In genomic region chr21:33641339-33642026, GRCh38 we compare ENCODE assay signal across 1 cellular context.
TF ChIP-seq lines count a peak whose summit lies in the region.

CRYZL1 (minus strand) TSS chr21:33641741; CDS start chr21:33631551, 10,190 bp downstream.

TF ChIP-seq in HepG2, 621 proteins besides CTCF, POLR2A, EP300 and RAD21 (continued from another document and continues in another):
- TF ChIP-seq, protein P1, sequence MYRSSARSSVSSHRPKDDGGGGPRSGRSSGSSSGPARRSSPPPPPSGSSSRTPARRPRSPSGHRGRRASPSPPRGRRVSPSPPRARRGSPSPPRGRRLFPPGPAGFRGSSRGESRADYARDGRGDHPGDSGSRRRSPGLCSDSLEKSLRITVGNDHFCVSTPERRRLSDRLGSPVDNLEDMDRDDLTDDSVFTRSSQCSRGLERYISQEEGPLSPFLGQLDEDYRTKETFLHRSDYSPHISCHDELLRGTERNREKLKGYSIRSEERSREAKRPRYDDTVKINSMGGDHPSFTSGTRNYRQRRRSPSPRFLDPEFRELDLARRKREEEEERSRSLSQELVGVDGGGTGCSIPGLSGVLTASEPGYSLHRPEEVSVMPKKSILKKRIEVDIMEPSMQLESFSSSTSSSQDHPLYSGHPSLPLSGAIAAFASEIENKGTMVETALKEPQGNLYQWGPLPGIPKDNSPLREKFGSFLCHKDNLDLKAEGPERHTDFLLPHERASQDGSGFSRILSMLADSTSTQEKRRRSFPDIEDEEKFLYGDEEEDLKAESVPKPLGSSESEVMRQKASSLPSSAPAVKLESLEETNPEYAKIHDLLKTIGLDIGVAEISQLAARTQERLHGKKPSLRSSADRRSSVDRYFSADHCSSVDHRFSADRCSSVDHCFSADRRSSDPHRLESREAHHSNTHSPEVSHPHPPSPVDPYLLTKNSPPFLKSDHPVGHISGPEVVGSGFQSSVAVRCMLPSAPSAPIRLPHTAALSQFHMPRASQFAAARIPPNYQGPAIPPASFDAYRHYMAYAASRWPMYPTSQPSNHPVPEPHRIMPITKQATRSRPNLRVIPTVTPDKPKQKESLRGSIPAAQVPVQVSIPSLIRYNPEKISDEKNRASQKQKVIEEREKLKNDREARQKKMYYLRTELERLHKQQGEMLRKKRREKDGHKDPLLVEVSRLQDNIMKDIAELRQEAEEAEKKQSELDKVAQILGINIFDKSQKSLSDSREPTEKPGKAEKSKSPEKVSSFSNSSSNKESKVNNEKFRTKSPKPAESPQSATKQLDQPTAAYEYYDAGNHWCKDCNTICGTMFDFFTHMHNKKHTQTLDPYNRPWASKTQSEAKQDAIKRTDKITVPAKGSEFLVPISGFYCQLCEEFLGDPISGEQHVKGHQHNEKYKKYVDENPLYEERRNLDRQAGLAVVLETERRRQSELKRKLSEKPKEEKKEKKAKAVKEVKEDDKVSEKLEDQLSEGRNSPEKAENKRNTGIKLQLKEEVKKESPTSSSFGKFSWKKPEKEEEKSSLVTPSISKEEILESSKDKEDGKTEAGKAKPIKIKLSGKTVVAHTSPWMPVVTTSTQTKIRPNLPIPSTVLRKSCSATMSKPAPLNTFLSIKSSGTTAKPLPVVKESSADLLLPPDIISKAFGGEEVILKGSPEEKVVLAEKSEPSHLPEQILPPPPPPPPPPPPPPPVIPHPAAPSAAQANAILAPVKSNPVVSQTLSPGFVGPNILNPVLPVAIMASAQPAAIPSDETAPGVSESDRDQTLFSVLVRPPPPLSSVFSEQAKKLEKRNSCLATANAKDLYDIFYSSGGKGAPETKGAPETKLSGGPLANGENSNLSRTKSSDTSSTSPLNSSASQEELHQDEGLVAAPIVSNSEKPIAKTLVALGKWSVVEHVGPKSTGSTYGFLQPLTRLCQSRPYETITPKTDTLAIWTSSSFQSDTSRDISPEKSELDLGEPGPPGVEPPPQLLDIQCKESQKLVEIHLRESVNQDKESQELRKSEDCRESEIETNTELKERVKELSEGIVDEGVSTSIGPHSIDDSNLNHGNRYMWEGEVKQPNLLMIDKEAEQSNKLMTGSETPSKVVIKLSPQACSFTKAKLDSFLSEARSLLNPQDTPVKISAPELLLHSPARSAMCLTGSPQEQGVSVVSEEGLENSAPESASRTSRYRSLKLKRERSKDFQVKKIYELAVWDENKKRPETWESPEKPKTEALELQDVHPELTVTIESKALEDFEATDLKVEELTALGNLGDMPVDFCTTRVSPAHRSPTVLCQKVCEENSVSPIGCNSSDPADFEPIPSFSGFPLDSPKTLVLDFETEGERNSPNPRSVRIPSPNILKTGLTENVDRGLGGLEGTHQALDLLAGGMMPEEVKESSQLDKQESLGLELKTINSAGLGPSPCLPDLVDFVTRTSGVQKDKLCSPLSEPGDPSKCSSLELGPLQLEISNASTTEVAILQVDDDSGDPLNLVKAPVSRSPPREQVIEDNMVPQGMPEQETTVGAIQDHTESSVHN (CRISPR knock-in tag; IDR thresholded peaks at IDR 0.05) = no peak
- TF ChIP-seq ZNF430 (CRISPR knock-in tag; IDR thresholded peaks at IDR 0.05) (0 out of 2 replicates have a peak, but pooled peaks have one; percentile 10), NR2C2 (CRISPR knock-in tag; IDR thresholded peaks at IDR 0.05; ENCODE audit: borderline replicate concordance) (peak; percentile 62; the same call in 1 of the 2 replicates), BRD4 (CRISPR knock-in tag; IDR thresholded peaks at IDR 0.05) (no peak), ZNF713 (CRISPR knock-in tag; IDR thresholded peaks at IDR 0.05) (no peak), ZNF30 (CRISPR knock-in tag; IDR thresholded peaks at IDR 0.05) (no peak), ZNF672 (CRISPR knock-in tag; IDR thresholded peaks at IDR 0.05) (no peak), E2F2 (CRISPR knock-in tag; IDR thresholded peaks at IDR 0.05; ENCODE audit: borderline replicate concordance) (no peak), ZNF460 (CRISPR knock-in tag; IDR thresholded peaks at IDR 0.05; ENCODE audit: borderline replicate concordance) (no peak), ZNF256 (CRISPR knock-in tag; conservative IDR thresholded peaks at IDR 0.05) (no peak; the same call in 1 of the 2 replicates), TRAFD1 (CRISPR knock-in tag; IDR thresholded peaks at IDR 0.05; ENCODE audit: borderline replicate concordance) (no peak), MXD3 (CRISPR knock-in tag; IDR thresholded peaks at IDR 0.05) (peak; percentile 43; the same call in 1 of the 2 replicates), CAMTA2 (CRISPR knock-in tag; IDR thresholded peaks at IDR 0.05; ENCODE audit: borderline replicate concordance) (peak; percentile 59; the same call in 1 of the 2 replicates), RERE (CRISPR knock-in tag; IDR thresholded peaks at IDR 0.05; ENCODE audit: low read depth) (no peak), PLSCR1 (CRISPR knock-in tag; IDR thresholded peaks at IDR 0.05; ENCODE audit: borderline replicate concordance) (no peak), TBP (CRISPR knock-in tag; IDR thresholded peaks at IDR 0.05) (no peak), ZNF333 (CRISPR knock-in tag; IDR thresholded peaks at IDR 0.05; ENCODE audit: borderline replicate concordance) (0 out of 2 replicates have a peak, but pooled peaks have one; percentile 67), GABPA (IDR thresholded peaks at IDR 0.05; ENCODE audit: low read depth, low read length) (no peak), GABPA (CRISPR knock-in tag; IDR thresholded peaks at IDR 0.05; ENCODE audit: low read depth) (peak; percentile 83), NCOA5 (CRISPR knock-in tag; IDR thresholded peaks at IDR 0.05) (no peak), KDM3A (CRISPR knock-in tag; IDR thresholded peaks at IDR 0.05; ENCODE audit: low read depth) (no peak)
- TF ChIP-seq, protein P2, sequence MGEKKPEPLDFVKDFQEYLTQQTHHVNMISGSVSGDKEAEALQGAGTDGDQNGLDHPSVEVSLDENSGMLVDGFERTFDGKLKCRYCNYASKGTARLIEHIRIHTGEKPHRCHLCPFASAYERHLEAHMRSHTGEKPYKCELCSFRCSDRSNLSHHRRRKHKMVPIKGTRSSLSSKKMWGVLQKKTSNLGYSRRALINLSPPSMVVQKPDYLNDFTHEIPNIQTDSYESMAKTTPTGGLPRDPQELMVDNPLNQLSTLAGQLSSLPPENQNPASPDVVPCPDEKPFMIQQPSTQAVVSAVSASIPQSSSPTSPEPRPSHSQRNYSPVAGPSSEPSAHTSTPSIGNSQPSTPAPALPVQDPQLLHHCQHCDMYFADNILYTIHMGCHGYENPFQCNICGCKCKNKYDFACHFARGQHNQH (CRISPR knock-in tag; IDR thresholded peaks at IDR 0.05) = 0 out of 2 replicates have a peak, but pooled peaks have one; percentile 0
- TF ChIP-seq, protein P3, sequence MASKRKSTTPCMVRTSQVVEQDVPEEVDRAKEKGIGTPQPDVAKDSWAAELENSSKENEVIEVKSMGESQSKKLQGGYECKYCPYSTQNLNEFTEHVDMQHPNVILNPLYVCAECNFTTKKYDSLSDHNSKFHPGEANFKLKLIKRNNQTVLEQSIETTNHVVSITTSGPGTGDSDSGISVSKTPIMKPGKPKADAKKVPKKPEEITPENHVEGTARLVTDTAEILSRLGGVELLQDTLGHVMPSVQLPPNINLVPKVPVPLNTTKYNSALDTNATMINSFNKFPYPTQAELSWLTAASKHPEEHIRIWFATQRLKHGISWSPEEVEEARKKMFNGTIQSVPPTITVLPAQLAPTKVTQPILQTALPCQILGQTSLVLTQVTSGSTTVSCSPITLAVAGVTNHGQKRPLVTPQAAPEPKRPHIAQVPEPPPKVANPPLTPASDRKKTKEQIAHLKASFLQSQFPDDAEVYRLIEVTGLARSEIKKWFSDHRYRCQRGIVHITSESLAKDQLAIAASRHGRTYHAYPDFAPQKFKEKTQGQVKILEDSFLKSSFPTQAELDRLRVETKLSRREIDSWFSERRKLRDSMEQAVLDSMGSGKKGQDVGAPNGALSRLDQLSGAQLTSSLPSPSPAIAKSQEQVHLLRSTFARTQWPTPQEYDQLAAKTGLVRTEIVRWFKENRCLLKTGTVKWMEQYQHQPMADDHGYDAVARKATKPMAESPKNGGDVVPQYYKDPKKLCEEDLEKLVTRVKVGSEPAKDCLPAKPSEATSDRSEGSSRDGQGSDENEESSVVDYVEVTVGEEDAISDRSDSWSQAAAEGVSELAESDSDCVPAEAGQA (IDR thresholded peaks at IDR 0.05; ENCODE audit: low read depth) = peak; percentile 37; the same call in 1 of the 2 replicates
- TF ChIP-seq, protein P3 (CRISPR knock-in tag; IDR thresholded peaks at IDR 0.05; ENCODE audit: borderline replicate concordance) = no peak
- TF ChIP-seq, protein P4, sequence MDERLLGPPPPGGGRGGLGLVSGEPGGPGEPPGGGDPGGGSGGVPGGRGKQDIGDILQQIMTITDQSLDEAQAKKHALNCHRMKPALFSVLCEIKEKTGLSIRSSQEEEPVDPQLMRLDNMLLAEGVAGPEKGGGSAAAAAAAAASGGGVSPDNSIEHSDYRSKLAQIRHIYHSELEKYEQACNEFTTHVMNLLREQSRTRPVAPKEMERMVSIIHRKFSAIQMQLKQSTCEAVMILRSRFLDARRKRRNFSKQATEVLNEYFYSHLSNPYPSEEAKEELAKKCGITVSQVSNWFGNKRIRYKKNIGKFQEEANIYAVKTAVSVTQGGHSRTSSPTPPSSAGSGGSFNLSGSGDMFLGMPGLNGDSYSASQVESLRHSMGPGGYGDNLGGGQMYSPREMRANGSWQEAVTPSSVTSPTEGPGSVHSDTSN (CRISPR knock-in tag; IDR thresholded peaks at IDR 0.05) = peak; percentile 95
